ENCODE assay signal across 29 cellular contexts in genomic region chr2:129176375-129176774, GRCh38.
"Had no signal": no experiment of that assay in that cellular context is flagged by ENCODE, and none has a peak within 500 bp of the region (broad histone marks: within the 10 kb centered on the region; RNA-seq: fewer than 3 reads in every experiment).

No MANE protein-coding gene starts in this region.

- H3K4me3 ChIP-seq: neural progenitor cell, ovary, psoas muscle, right lobe of liver, sigmoid colon, stomach, thoracic aorta, thyroid gland, tibial nerve, upper lobe of left lung, vagina had no signal

- H3K9me3 ChIP-seq: ovary, psoas muscle, right lobe of liver, sigmoid colon, stomach, thoracic aorta, thyroid gland, upper lobe of left lung, vagina had no signal

- H3K27ac Mint-ChIP-seq: naive thymus-derived CD4-positive, alpha-beta T cell; natural killer cell; nephron; neural progenitor cell; progenitor cell of endocrine pancreas; stimulated activated effector memory CD8-positive, alpha-beta T cell treated with anti-CD3 and anti-CD28 coated beads, Interleukin-12 subunit alpha, Interleukin-12 subunit beta, amount 100 ng/mL, for 72 hours; stimulated activated naive B cell treated with anti-CD40 and anti-IgM and Interleukin-4, amounts not matched to agents 10 μg/mL and 1 μg/mL and 100 μg/mL, for 72 hours; stimulated activated naive CD8-positive, alpha-beta T cell treated with anti-CD3 and anti-CD28 coated beads, Interleukin-15, Interleukin-2, amounts not matched to agents 100 ng/mL and 50 ng/mL, for 24 hours had no signal

- DNase-seq: naive thymus-derived CD4-positive, alpha-beta T cell; natural killer cell; occipital lobe; ovary; posterior cingulate gyrus; psoas muscle; right cardiac atrium; right lobe of liver; sigmoid colon; small intestine; stimulated activated CD4-positive, alpha-beta T cell treated with anti-CD3 and anti-CD28 coated beads, Interleukin-15, amount 100 ng/mL, for 24 hours; stimulated activated CD4-positive, alpha-beta T cell treated with anti-CD3 and anti-CD28 coated beads, Interleukin-2, amount 100 ng/mL, for 24 hours; stimulated activated CD4-positive, alpha-beta T cell treated with anti-CD3 and anti-CD28 coated beads, Interleukin-2, amount 100 ng/mL, for 48 hours; stimulated activated CD4-positive, alpha-beta T cell treated with anti-CD3 and anti-CD28 coated beads, Interleukin-4, amount 100 ng/mL, for 24 hours; stimulated activated naive B cell treated with anti-CD40 and anti-IgM and Interleukin-4, amounts not matched to agents 10 μg/mL and 1 μg/mL and 100 μg/mL, for 72 hours; stimulated activated naive CD4-positive, alpha-beta T cell treated with Interleukin-2 at 50 U/mL for 16 hours; stomach; thyroid gland; trophoblast cell; upper lobe of left lung had no signal

- H3K9me3 Mint-ChIP-seq: stimulated activated effector memory CD8-positive, alpha-beta T cell treated with anti-CD3 and anti-CD28 coated beads, Interleukin-12 subunit alpha, Interleukin-12 subunit beta, amount 100 ng/mL, for 72 hours had no signal

- H3K27me3 ChIP-seq: neural progenitor cell, ovary, right lobe of liver, sigmoid colon, stomach, thyroid gland, tibial nerve, upper lobe of left lung, vagina had no signal

- H3K4me1 ChIP-seq: neural progenitor cell, psoas muscle, right lobe of liver, sigmoid colon, tibial nerve, upper lobe of left lung, vagina had no signal

- H3K4me3 Mint-ChIP-seq: naive thymus-derived CD4-positive, alpha-beta T cell; natural killer cell; nephron; neural progenitor cell; stimulated activated effector memory CD8-positive, alpha-beta T cell treated with anti-CD3 and anti-CD28 coated beads, Interleukin-12 subunit alpha, Interleukin-12 subunit beta, amount 100 ng/mL, for 72 hours; stimulated activated naive B cell treated with anti-CD40 and anti-IgM and Interleukin-4, amounts not matched to agents 10 μg/mL and 1 μg/mL and 100 μg/mL, for 72 hours; stimulated activated naive CD8-positive, alpha-beta T cell treated with anti-CD3 and anti-CD28 coated beads, Interleukin-15, Interleukin-2, amounts not matched to agents 100 ng/mL and 50 ng/mL, for 24 hours had no signal

- H3K27ac ChIP-seq: neural progenitor cell, ovary, psoas muscle, right lobe of liver, sigmoid colon, stomach, thoracic aorta, thyroid gland, tibial nerve, upper lobe of left lung, vagina had no signal

- ATAC-seq: naive thymus-derived CD4-positive, alpha-beta T cell; natural killer cell; psoas muscle; right cardiac atrium; right lobe of liver; stimulated activated effector memory CD8-positive, alpha-beta T cell treated with anti-CD3 and anti-CD28 coated beads, Interleukin-12 subunit alpha, Interleukin-12 subunit beta, amount 100 ng/mL, for 72 hours; stimulated activated naive B cell treated with anti-CD40 and anti-IgM and Interleukin-4, amounts not matched to agents 10 μg/mL and 1 μg/mL and 100 μg/mL, for 72 hours had no signal

- FAIRE-seq: small intestine, urothelium cell line had no signal

- H3K36me3 ChIP-seq: neural progenitor cell, ovary, right lobe of liver, sigmoid colon, stomach, thoracic aorta, thyroid gland, tibial nerve, upper lobe of left lung, vagina had no signal

- H3K4me1 Mint-ChIP-seq: natural killer cell; nephron; neural progenitor cell; stimulated activated effector memory CD8-positive, alpha-beta T cell treated with anti-CD3 and anti-CD28 coated beads, Interleukin-12 subunit alpha, Interleukin-12 subunit beta, amount 100 ng/mL, for 72 hours; stimulated activated naive B cell treated with anti-CD40 and anti-IgM and Interleukin-4, amounts not matched to agents 10 μg/mL and 1 μg/mL and 100 μg/mL, for 72 hours had no signal

- H3K36me3 Mint-ChIP-seq: naive thymus-derived CD4-positive, alpha-beta T cell; natural killer cell; neural progenitor cell; stimulated activated effector memory CD8-positive, alpha-beta T cell treated with anti-CD3 and anti-CD28 coated beads, Interleukin-12 subunit alpha, Interleukin-12 subunit beta, amount 100 ng/mL, for 72 hours; stimulated activated naive B cell treated with anti-CD40 and anti-IgM and Interleukin-4, amounts not matched to agents 10 μg/mL and 1 μg/mL and 100 μg/mL, for 72 hours had no signal

- H3K27me3 Mint-ChIP-seq: naive thymus-derived CD4-positive, alpha-beta T cell; stimulated activated naive CD8-positive, alpha-beta T cell treated with anti-CD3 and anti-CD28 coated beads, Interleukin-15, Interleukin-2, amounts not matched to agents 100 ng/mL and 50 ng/mL, for 24 hours had no signal
